Comparison of ENCODE assay signal across 11 cellular contexts in genomic region chr7:131034166-131034881, GRCh38.
A peak's percentile ranks its signal among the peaks of the same experiment; 100 is the strongest.
DNase-seq lines count a peak whose midpoint lies in the region; ATAC-seq and TF ChIP-seq lines count a peak whose summit lies in the region.
"Had no signal": no experiment of that assay in that cellular context is flagged by ENCODE, and none has a peak within 500 bp of the region (broad histone marks: within the 10 kb centered on the region; RNA-seq: fewer than 3 reads in every experiment).

No MANE protein-coding gene starts in this region.

- CTCF ChIA-PET in activated CD4-positive, alpha-beta memory T cell treated with anti-CD3 and anti-CD28 coated beads, Interleukin-2, amount 10 ng/mL, durations not matched to agents 7 days and 5 days (lab: Charles Lee), result interaction anchor here (1.1 kb wide), 1 partner anchor 80 kb away, joined by 3 read pairs; no protein-coding TSS in a partner anchor

- no peaks in the 10 kb centered on the region for H3K27me3 Mint-ChIP-seq in activated CD4-positive, alpha-beta memory T cell treated with anti-CD3 and anti-CD28 coated beads, Interleukin-2, amount 10 ng/mL, durations not matched to agents 7 days and 5 days

- no peaks in the 10 kb centered on the region for H3K36me3 ChIP-seq in tibial nerve

- no peak for TF ChIP-seq CTCF in tibial nerve (IDR thresholded peaks at IDR 0.05)

- H3K9me3 Mint-ChIP-seq in activated naive CD4-positive, alpha-beta T cell treated with anti-CD3 and anti-CD28 coated beads, Interleukin-2, amount 50 U/mL, for 72 hours, result peaks cover 0 to under 1% of the 10 kb centered on the region in 2 donors
- no peaks in the 10 kb centered on the region for H3K9me3 Mint-ChIP-seq in activated CD4-positive, alpha-beta memory T cell treated with anti-CD3 and anti-CD28 coated beads, Interleukin-2, amount 10 ng/mL, durations not matched to agents 7 days and 5 days

- H3K27ac ChIP-seq in tibial nerve, result peak overlapping the region in 3 of 4 donors; percentile 5 to 76 (median 51)
- H3K27ac ChIP-seq: HL-60 had no signal

- WGBS in tibial nerve, 2 donors, result 73 to 74% methylated on average over 9 of the region's 9 CpGs

- TF ChIP-seq POLR2A in tibial nerve (IDR thresholded peaks at IDR 0.05), result no peak

- peaks cover 68% of the 10 kb centered on the region for H3K4me1 Mint-ChIP-seq in activated CD4-positive, alpha-beta memory T cell treated with anti-CD3 and anti-CD28 coated beads, Interleukin-2, amount 10 ng/mL, durations not matched to agents 7 days and 5 days

- H3K4me3 Mint-ChIP-seq in activated CD4-positive, alpha-beta memory T cell treated with anti-CD3 and anti-CD28 coated beads, Interleukin-2, amount 10 ng/mL, durations not matched to agents 7 days and 5 days, result no peak overlapping the region

- peak overlapping the region; percentile 74 to 95 for H3K27ac Mint-ChIP-seq in activated naive CD4-positive, alpha-beta T cell treated with anti-CD3 and anti-CD28 coated beads, Interleukin-2, amount 50 U/mL, for 72 hours
- H3K27ac Mint-ChIP-seq in activated CD4-positive, alpha-beta memory T cell treated with anti-CD3 and anti-CD28 coated beads, Interleukin-2, amount 10 ng/mL, durations not matched to agents 7 days and 5 days, result peak overlapping the region; percentile 5

- no peak for DNase-seq in activated naive CD4-positive, alpha-beta T cell treated with anti-CD3 and anti-CD28 coated beads, Interleukin-2, amount 50 U/mL, for 72 hours (ENCODE audit: low spot score in 2 of 2)
- no peak for DNase-seq in activated naive CD4-positive, alpha-beta T cell treated with anti-CD3 and anti-CD28 coated beads, Interleukin-2, amount 50 U/mL, for 16 hours
- no peak for DNase-seq in activated CD4-positive, alpha-beta memory T cell treated with anti-CD3 and anti-CD28 coated beads, Interleukin-2, amount 10 ng/mL, durations not matched to agents 7 days and 5 days
- DNase-seq in hippocampal formation (lab: John Stamatoyannopoulos, UW), result peak; percentile 25 to 63
- DNase-seq in tibial nerve (ENCODE audit: low spot score in 2 of 2), result peak in 1 of 2 donors; percentile 33
- DNase-seq in GM19240 (ENCODE audit: insufficient read length, low spot score), result no peak
- DNase-seq: NCI-H2107; stimulated activated CD4-positive, alpha-beta T cell treated with anti-CD3 and anti-CD28 coated beads, Interleukin-4, amount 100 ng/mL, for 4 hours had no signal

- POLR2A ChIA-PET in activated CD4-positive, alpha-beta memory T cell treated with anti-CD3 and anti-CD28 coated beads, Interleukin-2, amount 10 ng/mL, durations not matched to agents 7 days and 5 days (lab: Charles Lee), result interaction anchor here (2.9 kb wide), 1 partner anchor 74 kb away, joined by 8 read pairs; no protein-coding TSS in a partner anchor

- no peaks in the 10 kb centered on the region for H3K27me3 ChIP-seq in tibial nerve

- H3K36me3 Mint-ChIP-seq in activated naive CD4-positive, alpha-beta T cell treated with anti-CD3 and anti-CD28 coated beads, Interleukin-2, amount 50 U/mL, for 72 hours, result peaks cover 3 to 40% of the 10 kb centered on the region in 2 donors
- H3K36me3 Mint-ChIP-seq in activated CD4-positive, alpha-beta memory T cell treated with anti-CD3 and anti-CD28 coated beads, Interleukin-2, amount 10 ng/mL, durations not matched to agents 7 days and 5 days (ENCODE audit: low read depth), result peaks cover 34% of the 10 kb centered on the region

- peak in 1 of 2 donors; percentile 7 for TF ChIP-seq EP300 in tibial nerve (IDR thresholded peaks at IDR 0.05)

- ATAC-seq in activated naive CD4-positive, alpha-beta T cell treated with anti-CD3 and anti-CD28 coated beads, Interleukin-2, amount 50 U/mL, for 72 hours, result no peak
- ATAC-seq in GM21360 (IDR thresholded peaks at IDR 0.05; ENCODE audit: unreplicated experiment) (no peak), GM21526 (IDR thresholded peaks at IDR 0.05; ENCODE audit: low FRiP score, unreplicated experiment) (no peak)

- H3K4me1 ChIP-seq in tibial nerve, result peaks cover 2 to 86% (median 32%) of the 10 kb centered on the region in 4 donors

- H3K4me3 ChIP-seq in tibial nerve, result no peak overlapping the region

- H3K9me3 ChIP-seq in tibial nerve, result no peaks in the 10 kb centered on the region

Comparison
In these comparisons a context has a peak if more than half of its experiments do, and no peak if none do; other contexts are left out.
1. DNase-seq: peak in hippocampal formation (2 of 2); none in activated naive CD4-positive, alpha-beta T cell treated with anti-CD3 and anti-CD28 coated beads, Interleukin-2, amount 50 U/mL, for 72 hours (0 of 2), activated naive CD4-positive, alpha-beta T cell treated with anti-CD3 and anti-CD28 coated beads, Interleukin-2, amount 50 U/mL, for 16 hours (single experiment), activated CD4-positive, alpha-beta memory T cell treated with anti-CD3 and anti-CD28 coated beads, Interleukin-2, amount 10 ng/mL, durations not matched to agents 7 days and 5 days (single experiment) and GM19240 (single experiment).